In the genomic region with DNA sequence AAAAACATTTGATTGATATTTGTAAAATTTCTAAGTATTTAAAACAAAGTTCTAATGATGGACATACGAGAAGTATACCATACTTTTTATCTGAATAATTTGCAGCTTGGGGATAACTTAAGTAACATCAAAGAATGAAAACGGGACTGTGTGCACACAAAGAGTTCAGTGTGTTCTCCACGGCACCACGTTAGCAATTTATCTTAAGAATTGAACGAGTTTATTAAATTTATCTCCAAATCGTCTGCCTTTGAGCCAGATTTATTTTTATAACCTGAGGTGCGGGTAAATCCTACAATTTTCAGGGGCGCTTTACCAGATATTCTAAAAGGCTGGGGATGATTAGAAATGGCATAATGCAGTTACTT, we compare ENCODE assay signal across 8 cellular contexts. TPM values are rescaled to one million over a fixed set of nuclear protein-coding genes. Genes with fewer than 3 reads are reported as not detected.
DNase-seq lines count a peak whose midpoint lies in the region; ATAC-seq and TF ChIP-seq lines count a peak whose summit lies in the region.

No MANE protein-coding gene starts in this region.

- peaks cover 42 to 56% (median 52%) of the 10 kb centered on the region in 3 donors for H3K4me1 Mint-ChIP-seq in IgD-negative memory B cell

- POLR2A ChIA-PET in AG04450 (lab: Yijun Ruan, JAX) = interaction anchor here (0.8 to 5.5 kb wide), 7 partner anchors 14 to 102 kb away, joined by 3 to 98 read pairs (median 6); no protein-coding TSS in a partner anchor

- H3K27ac Mint-ChIP-seq in IgD-negative memory B cell = peak overlapping the region; percentile 91 to 100 (median 100)

- H3K9me3 Mint-ChIP-seq in IgD-negative memory B cell = peaks cover 0 to 4% (median 3%) of the 10 kb centered on the region in 3 donors

- H3K4me3 ChIP-seq in AG04450 (ENCODE audit: low read depth, low read length) = peak overlapping the region; percentile 74
- H3K4me3 ChIP-seq in cardiac fibroblast (replicated peaks in 1 of 2; ENCODE audit: low read depth in 2 of 2, low read length in 2 of 2) = peak overlapping the region; percentile 39 to 70
- peak overlapping the region; percentile 91 to 97 for H3K4me3 ChIP-seq in muscle layer of duodenum (ENCODE audit: low read depth in 1 of 2, low read length in 2 of 2)

- TF ChIP-seq CTCF in AG04450 (IDR thresholded peaks at IDR 0.05; ENCODE audit: low read depth, low read length) (no peak), cardiac fibroblast (IDR thresholded peaks at IDR 0.05; ENCODE audit: low read depth, low read length) (no peak)

- DNase-seq in AG04450 (ENCODE audit: low read depth, low spot score) (no peak), cardiac fibroblast (ENCODE audit: low read depth in 2 of 2) (no peak), NCI-H2029 treated with DMSO at 0.1 percent for 48 hours (lab: John Stamatoyannopoulos, UW) (no peak)

- no peaks in the 10 kb centered on the region for H3K27me3 Mint-ChIP-seq in IgD-negative memory B cell

- CTCF ChIA-PET in AG04450 (lab: Charles Lee) = interaction anchor here (1.6 to 1.9 kb wide), 2 partner anchors 94 to 106 kb away, joined by 3 to 9 read pairs; no protein-coding TSS in a partner anchor

- H3K27me3 ChIP-seq in AG04450 (ENCODE audit: control insufficient read depth, insufficient read depth, low read length) = no peaks in the 10 kb centered on the region
- no peaks in the 10 kb centered on the region for H3K27me3 ChIP-seq in muscle layer of duodenum (ENCODE audit: low read depth, low read length)

- H3K9me3 ChIP-seq in AG04450 (ENCODE audit: control insufficient read depth, insufficient read depth, low read length) (no peaks in the 10 kb centered on the region), muscle layer of duodenum (ENCODE audit: control insufficient read depth in 1 of 2, low read length in 2 of 2) (no peaks in the 10 kb centered on the region)

- peaks cover 2 to 44% of the 10 kb centered on the region in 2 donors for H3K36me3 ChIP-seq in muscle layer of duodenum (ENCODE audit: control insufficient read depth in 1 of 2, insufficient read depth in 2 of 2, low read length in 2 of 2)

- no peak for ATAC-seq in HG02623 (IDR thresholded peaks at IDR 0.05; ENCODE audit: unreplicated experiment)
- no peak for ATAC-seq in HG03342 (IDR thresholded peaks at IDR 0.05; ENCODE audit: unreplicated experiment)
- ATAC-seq in HG02852 (IDR thresholded peaks at IDR 0.05; ENCODE audit: unreplicated experiment) = no peak

- peaks cover 4% of the 10 kb centered on the region for H3K36me3 Mint-ChIP-seq in IgD-negative memory B cell

- H3K27ac ChIP-seq in AG04450 (ENCODE audit: low read depth, low read length) (peak overlapping the region; percentile 97), muscle layer of duodenum (ENCODE audit: low read length) (peak overlapping the region; percentile 100)

- peaks cover 17 to 25% of the 10 kb centered on the region in 2 donors for H3K4me1 ChIP-seq in muscle layer of duodenum (ENCODE audit: control insufficient read depth in 1 of 2, insufficient read depth in 2 of 2, low read length in 2 of 2)

- peak overlapping the region; percentile 87 to 98 (median 96) for H3K4me3 Mint-ChIP-seq in IgD-negative memory B cell

RNA-seq across cellular contexts. Expression of a gene that starts 3.4 kb away (rescaled TPM):
- polyA plus RNA-seq in AG04450 (2011; rRNA removed) (62.6 and 74.8 TPM in 2 replicates), IgD-negative memory B cell (131 TPM)
- polyA minus RNA-seq in AG04450 (2011; rRNA and poly(A)+ RNA removed) = 163 and 178 TPM in 2 replicates
